ENCODE assay signal across 21 cellular contexts in the genomic region with DNA sequence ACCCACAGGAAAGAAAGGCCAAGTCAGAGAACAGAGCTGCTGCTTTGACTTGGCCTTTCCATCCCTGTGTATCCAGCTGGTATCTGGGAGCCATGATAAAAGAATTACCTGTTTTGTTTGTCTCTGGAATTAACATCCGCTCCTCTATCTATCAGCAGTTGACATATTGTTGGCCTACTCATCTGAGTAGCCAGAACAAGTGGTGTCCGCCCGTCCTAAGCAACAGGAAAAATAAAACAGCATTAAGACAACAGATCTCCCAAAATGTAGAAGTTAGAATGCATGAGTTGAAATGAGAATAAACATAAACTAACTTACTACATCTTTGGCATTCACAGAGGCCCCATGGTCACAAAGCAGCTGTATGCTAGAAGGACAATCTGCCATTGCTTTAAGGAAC.
A peak's percentile ranks its signal among the peaks of the same experiment; 100 is the strongest.
DNase-seq lines count a peak whose midpoint lies in the region; ATAC-seq, FAIRE-seq and TF ChIP-seq lines count a peak whose summit lies in the region.
"Had no signal": no experiment of that assay in that cellular context is flagged by ENCODE, and none has a peak within 500 bp of the region (broad histone marks: within the 10 kb centered on the region; RNA-seq: fewer than 3 reads in every experiment).

No MANE protein-coding gene starts in this region.

- no peak overlapping the region for H3K4me3 Mint-ChIP-seq in endodermal cell
- H3K4me3 Mint-ChIP-seq: B cell; CD4-positive, alpha-beta T cell had no signal

- no peak for TF ChIP-seq EP300 in A549 (IDR thresholded peaks at IDR 0.05)

- H3K27ac ChIP-seq in A549 (no peak overlapping the region), endodermal cell (ENCODE audit: low read depth, low read length) (no peak overlapping the region)
- H3K27ac ChIP-seq: GM23248 had no signal

- H3K4me1 ChIP-seq in A549 (peaks cover 28% of the 10 kb centered on the region), endodermal cell (ENCODE audit: control insufficient read depth, insufficient read depth, low read length) (peaks cover 11% of the 10 kb centered on the region)

- POLR2A ChIA-PET in A549 (lab: Yijun Ruan, JAX), result no interaction called here

- H3K36me3 Mint-ChIP-seq in endodermal cell (ENCODE audit: low read depth), result peaks cover 12% of the 10 kb centered on the region

- DNase-seq in A549 (ENCODE audit: low read depth in 1 of 2, low spot score in 1 of 2) (no peak), NCI-H69 (lab: John Stamatoyannopoulos, UW) (peak; percentile 0), endodermal cell (no peak), myocyte (ENCODE audit: low read depth) (peak; percentile 56), Ammon's horn (ENCODE audit: low spot score) (no peak), NCI-H2171 treated with DMSO at 0.1 percent for 48 hours (lab: John Stamatoyannopoulos, UW) (no peak)
- DNase-seq in activated CD4-positive, alpha-beta T cell treated with anti-CD3 and anti-CD28 coated beads, Interleukin-2, amount 50 U/mL, for 48 hours, result no peak
- DNase-seq: 8988T; ACHN; C1 segment of cervical spinal cord; Calu3; CD4-positive, alpha-beta T cell; DMS 273 treated with DMSO at 0.1 percent for 48 hours; GM23248 had no signal

- TF ChIP-seq RAD21 in A549 (conservative IDR thresholded peaks at IDR 0.05 in 1 of 2, IDR thresholded peaks at IDR 0.05 in 1 of 2), result no peak

- peaks cover 31% of the 10 kb centered on the region for H3K36me3 ChIP-seq in endodermal cell (ENCODE audit: control insufficient read depth, insufficient read depth, low read length)

- no peaks in the 10 kb centered on the region for H3K27me3 Mint-ChIP-seq in endodermal cell (ENCODE audit: insufficient read depth)

- no peak overlapping the region for H3K9ac ChIP-seq in endodermal cell (ENCODE audit: extremely low read depth, low read length, poor library complexity, severe bottlenecking)
- H3K9ac ChIP-seq: GM23248 had no signal

- no peak for TF ChIP-seq CTCF in A549 (IDR thresholded peaks at IDR 0.05)
- TF ChIP-seq CTCF in endodermal cell (conservative IDR thresholded peaks at IDR 0.05), result no peak

- no peaks in the 10 kb centered on the region for H3K9me3 Mint-ChIP-seq in endodermal cell
- H3K9me3 Mint-ChIP-seq: CD4-positive, alpha-beta T cell had no signal

- H3K4me3 ChIP-seq in A549 (no peak overlapping the region), endodermal cell (ENCODE audit: low read length) (no peak overlapping the region)
- H3K4me3 ChIP-seq: GM12878, GM23248 had no signal

- H3K9me3 ChIP-seq in A549 (no peaks in the 10 kb centered on the region), endodermal cell (ENCODE audit: control insufficient read depth, low read length) (no peaks in the 10 kb centered on the region)

- no peak for TF ChIP-seq POLR2A in A549 (IDR thresholded peaks at IDR 0.05; ENCODE audit: low read length)

- ATAC-seq in A549 (no peak), GM21526 (IDR thresholded peaks at IDR 0.05; ENCODE audit: low FRiP score, unreplicated experiment) (no peak)
- ATAC-seq: GM12878, HCT116, HepG2 had no signal

- no peaks in the 10 kb centered on the region for H3K27me3 ChIP-seq in endodermal cell (ENCODE audit: control insufficient read depth, insufficient read depth, low read length, poor library complexity, severe bottlenecking)

- H3K27ac Mint-ChIP-seq in endodermal cell, result peak overlapping the region; percentile 23
- H3K27ac Mint-ChIP-seq: B cell; CD4-positive, alpha-beta T cell had no signal

- FAIRE-seq in A549 (lab: Jason Lieb, UNC), result peak; percentile 80
- FAIRE-seq: GM12878, GM18507, H54, HepG2 had no signal

- H3K4me2 ChIP-seq in A549, result no peak overlapping the region

- CTCF ChIA-PET in A549 (lab: Yijun Ruan, JAX), result interaction anchor here (0.8 to 6.2 kb wide), 8 partner anchors 9 to 188 kb away, joined by 3 to 39 read pairs (median 4); no protein-coding TSS in a partner anchor

- H3K4me1 Mint-ChIP-seq in endodermal cell, result peaks cover 26% of the 10 kb centered on the region
- H3K4me1 Mint-ChIP-seq: B cell had no signal

- WGBS in A549 (ENCODE audit: missing lambda C conversion rate), result 95% methylated on average over 3 of the region's 3 CpGs
- WGBS in endodermal cell (ENCODE audit: insufficient coverage in 1 of 2, insufficient read length in 1 of 2), 2 experiments, result 60 to 71% methylated on average over 1 to 3 of the region's 3 CpGs

TF ChIP-seq in A549, 52 proteins besides CTCF, POLR2A, EP300 and RAD21:
- TF ChIP-seq NFE2L2 (conservative IDR thresholded peaks at IDR 0.05; ENCODE audit: low read length), result no peak
- no peak for TF ChIP-seq ZFP36 (IDR thresholded peaks at IDR 0.05; ENCODE audit: borderline replicate concordance, partially characterized antibody)
- no peak for TF ChIP-seq SMC3 (IDR thresholded peaks at IDR 0.05)
- no peak for TF ChIP-seq KDM1A (IDR thresholded peaks at IDR 0.05; ENCODE audit: low read depth)
- TF ChIP-seq TP53 (CRISPR knock-in tag; IDR thresholded peaks at IDR 0.05), result no peak
- TF ChIP-seq CHD4 (IDR thresholded peaks at IDR 0.05; ENCODE audit: borderline replicate concordance), result no peak

Comparison
In these comparisons a context has a peak if more than half of its experiments do, and no peak if none do; other contexts are left out.
1. DNase-seq: peak in NCI-H69 (single experiment) and myocyte (single experiment); none in A549 (0 of 2), endodermal cell (single experiment), activated CD4-positive, alpha-beta T cell treated with anti-CD3 and anti-CD28 coated beads, Interleukin-2, amount 50 U/mL, for 48 hours (0 of 2), Ammon's horn (single experiment) and NCI-H2171 treated with DMSO at 0.1 percent for 48 hours (single experiment).